In genomic region chr4:74175379-74175778, GRCh38 we compare ENCODE assay signal across 27 cellular contexts.
"Had no signal": no experiment of that assay in that cellular context is flagged by ENCODE, and none has a peak within 500 bp of the region (broad histone marks: within the 10 kb centered on the region; RNA-seq: fewer than 3 reads in every experiment).

No MANE protein-coding gene starts in this region.

- H3K36me3 ChIP-seq: stomach, suprapubic skin, thoracic aorta, thyroid gland, transverse colon, upper lobe of right lung, uterus had no signal

- H3K4me3 ChIP-seq: stomach, suprapubic skin, testis, thoracic aorta, thyroid gland, tibial artery, tibial nerve, transverse colon, upper lobe of left lung, upper lobe of right lung, uterus, vagina had no signal

- H3K9me3 ChIP-seq: stomach, suprapubic skin, testis, thoracic aorta, thyroid gland, tibial artery, tibial nerve, transverse colon, upper lobe of left lung, upper lobe of right lung, uterus, vagina had no signal

- FAIRE-seq: urothelium cell line had no signal

- H3K4me1 ChIP-seq: stomach, suprapubic skin, testis, thyroid gland, tibial artery, tibial nerve, upper lobe of left lung, upper lobe of right lung, uterus, vagina had no signal

- H3K27ac ChIP-seq: stomach, suprapubic skin, testis, thoracic aorta, thyroid gland, tibial artery, tibial nerve, transverse colon, upper lobe of left lung, upper lobe of right lung, uterus, vagina had no signal

- ATAC-seq: stimulated activated effector memory CD8-positive, alpha-beta T cell treated with anti-CD3 and anti-CD28 coated beads, Interleukin-12 subunit alpha, Interleukin-12 subunit beta, amount 100 ng/mL, for 72 hours; stimulated activated memory B cell treated with anti-CD40 and anti-IgM and Interleukin-4, amounts not matched to agents 10 μg/mL and 1 μg/mL and 100 μg/mL, for 72 hours; stimulated activated naive B cell treated with anti-CD40 and anti-IgM and Interleukin-4, amounts not matched to agents 10 μg/mL and 1 μg/mL and 100 μg/mL, for 72 hours; stimulated activated naive CD8-positive, alpha-beta T cell treated with anti-CD3 and anti-CD28 coated beads, Interleukin-15, amount 100 ng/mL, for 72 hours; stimulated activated naive CD8-positive, alpha-beta T cell treated with anti-CD3 and anti-CD28 coated beads, Interleukin-15, Interleukin-2, amounts not matched to agents 100 U/mL and 50 U/mL, for 24 hours; upper lobe of right lung had no signal

- DNase-seq: stimulated activated CD4-positive, alpha-beta T cell treated with anti-CD3 and anti-CD28 coated beads, Interleukin-2, amount 100 ng/mL, for 48 hours; stimulated activated CD4-positive, alpha-beta T cell treated with anti-CD3 and anti-CD28 coated beads, Interleukin-4, amount 100 ng/mL, for 1 hour; stimulated activated CD4-positive, alpha-beta T cell treated with anti-CD3 and anti-CD28 coated beads, Interleukin-4, amount 100 ng/mL, for 24 hours; stimulated activated CD4-positive, alpha-beta T cell treated with anti-CD3 and anti-CD28 coated beads, Interleukin-4, amount 100 ng/mL, for 4 hours; stimulated activated CD8-positive, alpha-beta memory T cell treated with anti-CD3 and anti-CD28 coated beads, Interleukin-4, amount 100 ng/mL, for 48 hours; stimulated activated naive B cell treated with anti-CD40 and anti-IgM and Interleukin-4, amounts not matched to agents 10 μg/mL and 1 μg/mL and 100 μg/mL, for 72 hours; stimulated activated naive CD4-positive, alpha-beta T cell; stimulated activated naive CD4-positive, alpha-beta T cell treated with Interleukin-2 at 50 U/mL for 16 hours; stimulated activated naive CD8-positive, alpha-beta T cell treated with anti-CD3 and anti-CD28 coated beads, Interleukin-15, amount 100 ng/mL, for 72 hours; stimulated activated naive CD8-positive, alpha-beta T cell treated with anti-CD3 and anti-CD28 coated beads, Interleukin-15, Interleukin-2, amounts not matched to agents 100 U/mL and 50 U/mL, for 24 hours; stomach; substantia nigra; testis; thyroid gland; tibial artery; transverse colon; trophoblast cell; upper lobe of left lung; upper lobe of right lung; uterus had no signal

- H3K27me3 ChIP-seq: stomach, suprapubic skin, testis, thyroid gland, tibial artery, tibial nerve, transverse colon, upper lobe of left lung, upper lobe of right lung, uterus, vagina had no signal
